ENCODE assay signal across 3 cellular contexts in the genomic region with DNA sequence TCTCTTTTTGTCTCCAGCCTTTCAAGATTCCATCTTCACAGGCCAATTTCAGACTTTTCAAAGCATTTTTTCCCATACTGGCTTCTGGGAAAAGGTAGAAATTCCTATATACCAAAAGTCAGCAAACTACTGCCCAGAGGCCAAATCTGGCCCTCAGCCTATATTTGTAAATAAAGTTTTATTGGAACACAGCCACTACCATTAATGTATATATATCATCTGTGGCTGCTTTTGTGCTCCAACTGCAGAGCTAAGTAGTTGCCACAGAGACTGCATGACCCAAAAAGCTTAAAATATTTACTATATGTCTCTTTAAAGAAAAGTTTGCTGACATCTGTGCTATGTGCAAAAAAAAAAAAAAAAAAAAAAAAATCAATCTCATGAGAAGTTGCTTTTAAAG.
TF ChIP-seq lines count a peak whose summit lies in the region.

No MANE protein-coding gene starts in this region.

TF ChIP-seq in HEK293T, 16 proteins besides CTCF, POLR2A, EP300 and RAD21:
- TF ChIP-seq ZNF384 (IDR thresholded peaks at IDR 0.05) (peak; percentile 71), FOXK2 (IDR thresholded peaks at IDR 0.05) (no peak), BHLHE40 (IDR thresholded peaks at IDR 0.05; ENCODE audit: borderline replicate concordance) (no peak)
- TF ChIP-seq, protein P1, sequence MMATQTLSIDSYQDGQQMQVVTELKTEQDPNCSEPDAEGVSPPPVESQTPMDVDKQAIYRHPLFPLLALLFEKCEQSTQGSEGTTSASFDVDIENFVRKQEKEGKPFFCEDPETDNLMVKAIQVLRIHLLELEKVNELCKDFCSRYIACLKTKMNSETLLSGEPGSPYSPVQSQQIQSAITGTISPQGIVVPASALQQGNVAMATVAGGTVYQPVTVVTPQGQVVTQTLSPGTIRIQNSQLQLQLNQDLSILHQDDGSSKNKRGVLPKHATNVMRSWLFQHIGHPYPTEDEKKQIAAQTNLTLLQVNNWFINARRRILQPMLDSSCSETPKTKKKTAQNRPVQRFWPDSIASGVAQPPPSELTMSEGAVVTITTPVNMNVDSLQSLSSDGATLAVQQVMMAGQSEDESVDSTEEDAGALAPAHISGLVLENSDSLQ (IDR thresholded peaks at IDR 0.05), result no peak

TF ChIP-seq in GM12878, 131 proteins besides CTCF, POLR2A, EP300 and RAD21:
- TF ChIP-seq ESRRA (IDR thresholded peaks at IDR 0.05; ENCODE audit: low read length) (no peak), YY1 (IDR thresholded peaks at IDR 0.05; ENCODE audit: low read depth, low read length) (no peak), KLF5 (IDR thresholded peaks at IDR 0.05; ENCODE audit: partially characterized antibody) (no peak), ZNF384 (IDR thresholded peaks at IDR 0.05; ENCODE audit: borderline replicate concordance, low read depth, low read length) (no peak)
- TF ChIP-seq, protein P2, sequence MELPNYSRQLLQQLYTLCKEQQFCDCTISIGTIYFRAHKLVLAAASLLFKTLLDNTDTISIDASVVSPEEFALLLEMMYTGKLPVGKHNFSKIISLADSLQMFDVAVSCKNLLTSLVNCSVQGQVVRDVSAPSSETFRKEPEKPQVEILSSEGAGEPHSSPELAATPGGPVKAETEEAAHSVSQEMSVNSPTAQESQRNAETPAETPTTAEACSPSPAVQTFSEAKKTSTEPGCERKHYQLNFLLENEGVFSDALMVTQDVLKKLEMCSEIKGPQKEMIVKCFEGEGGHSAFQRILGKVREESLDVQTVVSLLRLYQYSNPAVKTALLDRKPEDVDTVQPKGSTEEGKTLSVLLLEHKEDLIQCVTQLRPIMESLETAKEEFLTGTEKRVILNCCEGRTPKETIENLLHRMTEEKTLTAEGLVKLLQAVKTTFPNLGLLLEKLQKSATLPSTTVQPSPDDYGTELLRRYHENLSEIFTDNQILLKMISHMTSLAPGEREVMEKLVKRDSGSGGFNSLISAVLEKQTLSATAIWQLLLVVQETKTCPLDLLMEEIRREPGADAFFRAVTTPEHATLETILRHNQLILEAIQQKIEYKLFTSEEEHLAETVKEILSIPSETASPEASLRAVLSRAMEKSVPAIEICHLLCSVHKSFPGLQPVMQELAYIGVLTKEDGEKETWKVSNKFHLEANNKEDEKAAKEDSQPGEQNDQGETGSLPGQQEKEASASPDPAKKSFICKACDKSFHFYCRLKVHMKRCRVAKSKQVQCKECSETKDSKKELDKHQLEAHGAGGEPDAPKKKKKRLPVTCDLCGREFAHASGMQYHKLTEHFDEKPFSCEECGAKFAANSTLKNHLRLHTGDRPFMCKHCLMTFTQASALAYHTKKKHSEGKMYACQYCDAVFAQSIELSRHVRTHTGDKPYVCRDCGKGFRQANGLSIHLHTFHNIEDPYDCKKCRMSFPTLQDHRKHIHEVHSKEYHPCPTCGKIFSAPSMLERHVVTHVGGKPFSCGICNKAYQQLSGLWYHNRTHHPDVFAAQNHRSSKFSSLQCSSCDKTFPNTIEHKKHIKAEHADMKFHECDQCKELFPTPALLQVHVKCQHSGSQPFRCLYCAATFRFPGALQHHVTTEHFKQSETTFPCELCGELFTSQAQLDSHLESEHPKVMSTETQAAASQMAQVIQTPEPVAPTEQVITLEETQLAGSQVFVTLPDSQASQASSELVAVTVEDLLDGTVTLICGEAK (IDR thresholded peaks at IDR 0.05; ENCODE audit: borderline replicate concordance), result peak; percentile 81
- TF ChIP-seq, protein P3, sequence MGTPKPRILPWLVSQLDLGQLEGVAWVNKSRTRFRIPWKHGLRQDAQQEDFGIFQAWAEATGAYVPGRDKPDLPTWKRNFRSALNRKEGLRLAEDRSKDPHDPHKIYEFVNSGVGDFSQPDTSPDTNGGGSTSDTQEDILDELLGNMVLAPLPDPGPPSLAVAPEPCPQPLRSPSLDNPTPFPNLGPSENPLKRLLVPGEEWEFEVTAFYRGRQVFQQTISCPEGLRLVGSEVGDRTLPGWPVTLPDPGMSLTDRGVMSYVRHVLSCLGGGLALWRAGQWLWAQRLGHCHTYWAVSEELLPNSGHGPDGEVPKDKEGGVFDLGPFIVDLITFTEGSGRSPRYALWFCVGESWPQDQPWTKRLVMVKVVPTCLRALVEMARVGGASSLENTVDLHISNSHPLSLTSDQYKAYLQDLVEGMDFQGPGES (IDR thresholded peaks at IDR 0.05), result no peak

TF ChIP-seq in K562, 482 proteins besides CTCF, POLR2A, EP300 and RAD21:
- no peak for TF ChIP-seq ZNF695 (CRISPR knock-in tag; IDR thresholded peaks at IDR 0.05)
- TF ChIP-seq SRSF1 (IDR thresholded peaks at IDR 0.05; ENCODE audit: low read depth, low read length), result no peak
- TF ChIP-seq, protein P2 (IDR thresholded peaks at IDR 0.05), result peak; percentile 81
- TF ChIP-seq, protein P2 (CRISPR knock-in tag; IDR thresholded peaks at IDR 0.05), result no peak
- TF ChIP-seq MYC (IDR thresholded peaks at IDR 0.05; ENCODE audit: low read depth, low read length), result no peak
- TF ChIP-seq MYC (CRISPR knock-in tag; IDR thresholded peaks at IDR 0.05; ENCODE audit: borderline replicate concordance, low read depth), result no peak
- TF ChIP-seq FOS (IDR thresholded peaks at IDR 0.05; ENCODE audit: extremely low read depth, insufficient read length), result no peak
